10 cellular contexts compared by ENCODE assay signal in genomic region chr5:95392593-95393182, GRCh38. TPM values are rescaled to one million over a fixed set of nuclear protein-coding genes. Genes with fewer than 3 reads are reported as not detected.
DNase-seq lines count a peak whose midpoint lies in the region; ATAC-seq lines count a peak whose summit lies in the region.
"Had no signal": no experiment of that assay in that cellular context is flagged by ENCODE, and none has a peak within 500 bp of the region (broad histone marks: within the 10 kb centered on the region; RNA-seq: fewer than 3 reads in every experiment).

No MANE protein-coding gene starts in this region.

- peaks cover 8 to 29% (median 11%) of the 10 kb centered on the region in 5 donors for H3K27me3 Mint-ChIP-seq in naive thymus-derived CD4-positive, alpha-beta T cell

- intact Hi-C loops in naive thymus-derived CD4-positive, alpha-beta T cell (cut with micrococcal nuclease), result no loop called here

- H2AFZ ChIP-seq in neuron (ENCODE audit: low read depth, low read length), result no peak overlapping the region

- peaks cover 0 to 1% (median 0%) of the 10 kb centered on the region in 5 donors for H3K36me3 Mint-ChIP-seq in naive thymus-derived CD4-positive, alpha-beta T cell

- no peaks in the 10 kb centered on the region for H3K9me3 ChIP-seq in neuron (ENCODE audit: low read length)
- H3K9me3 ChIP-seq in naive thymus-derived CD4-positive, alpha-beta T cell (ENCODE audit: control insufficient read depth in 2 of 3, low read length in 3 of 3), result no peaks in the 10 kb centered on the region
- H3K9me3 ChIP-seq: thoracic aorta had no signal

- no peak overlapping the region for H3K4me3 Mint-ChIP-seq in naive thymus-derived CD4-positive, alpha-beta T cell
- H3K4me3 Mint-ChIP-seq: activated T-cell treated with anti-CD3 and anti-CD28 coated beads, Interleukin-2, amount 50 U/mL, for 24 hours had no signal

- H3K4me3 ChIP-seq in H7 (ENCODE audit: insufficient read depth, low read depth, low read length) (no peak overlapping the region), neuron (ENCODE audit: low read length) (peak overlapping the region; percentile 6)
- H3K4me3 ChIP-seq in naive thymus-derived CD4-positive, alpha-beta T cell (ENCODE audit: low read length), result no peak overlapping the region
- H3K4me3 ChIP-seq: thoracic aorta had no signal

- CTCF ChIA-PET in naive thymus-derived CD4-positive, alpha-beta T cell (lab: Charles Lee), result no interaction called here

- no peak overlapping the region for H3K27ac ChIP-seq in naive thymus-derived CD4-positive, alpha-beta T cell (ENCODE audit: low read depth, low read length)
- H3K27ac ChIP-seq: thoracic aorta had no signal

- no peaks in the 10 kb centered on the region for H3K4me1 Mint-ChIP-seq in naive thymus-derived CD4-positive, alpha-beta T cell

- H3K27me3 ChIP-seq in H7 (ENCODE audit: control insufficient read depth, insufficient read depth, low read length) (no peaks in the 10 kb centered on the region), neuron (ENCODE audit: insufficient read depth, low read length) (no peaks in the 10 kb centered on the region)
- H3K27me3 ChIP-seq in naive thymus-derived CD4-positive, alpha-beta T cell (ENCODE audit: control insufficient read depth in 2 of 2, insufficient read depth in 2 of 2, low read length in 2 of 2), result no peaks in the 10 kb centered on the region

- H3K27ac Mint-ChIP-seq in naive thymus-derived CD4-positive, alpha-beta T cell, result no peak overlapping the region
- H3K27ac Mint-ChIP-seq: activated T-cell treated with anti-CD3 and anti-CD28 coated beads, Interleukin-2, amount 50 U/mL, for 24 hours had no signal

- H3K9me3 Mint-ChIP-seq in naive thymus-derived CD4-positive, alpha-beta T cell, result peaks cover 0 to 11% (median 3%) of the 10 kb centered on the region in 11 donors
- H3K9me3 Mint-ChIP-seq: activated T-cell treated with anti-CD3 and anti-CD28 coated beads, Interleukin-2, amount 50 U/mL, for 24 hours had no signal

- ATAC-seq in naive thymus-derived CD4-positive, alpha-beta T cell, result no peak

- peaks cover 5% of the 10 kb centered on the region for H3K4me1 ChIP-seq in neuron (ENCODE audit: insufficient read depth, low read length)
- H3K4me1 ChIP-seq in naive thymus-derived CD4-positive, alpha-beta T cell (ENCODE audit: control insufficient read depth in 2 of 2, insufficient read depth in 2 of 2, low read length in 2 of 2), result no peaks in the 10 kb centered on the region

- peak; percentile 22 for DNase-seq in H7
- DNase-seq in NCI-H345 (lab: John Stamatoyannopoulos, UW), result peak; percentile 29
- DNase-seq in dermis blood vessel endothelial cell, result peak; percentile 89
- no peak for DNase-seq in stimulated activated naive CD4-positive, alpha-beta T cell treated with Interleukin-2 at 50 U/mL for 16 hours (lab: John Stamatoyannopoulos, UW)
- no peak for DNase-seq in HK-2 (ENCODE audit: unreplicated experiment)
- no peak for DNase-seq in naive thymus-derived CD4-positive, alpha-beta T cell
- DNase-seq in activated gamma-delta T cell (lab: John Stamatoyannopoulos, UW), result no peak
- DNase-seq: activated T-cell treated with anti-CD3 and anti-CD28 coated beads, Interleukin-2, amount 50 U/mL, for 24 hours had no signal

- POLR2A ChIA-PET in naive thymus-derived CD4-positive, alpha-beta T cell (lab: Charles Lee), result no interaction called here

- no peaks in the 10 kb centered on the region for H3K36me3 ChIP-seq in H7 (replicated peaks; ENCODE audit: control insufficient read depth, insufficient read depth, low read length)
- H3K36me3 ChIP-seq in neuron (ENCODE audit: insufficient read depth, low read length), result no peaks in the 10 kb centered on the region
- H3K36me3 ChIP-seq in naive thymus-derived CD4-positive, alpha-beta T cell (ENCODE audit: control insufficient read depth in 2 of 3, insufficient read depth in 3 of 3, low read length in 3 of 3), result no peaks in the 10 kb centered on the region
- H3K36me3 ChIP-seq: thoracic aorta had no signal

RNA-seq across cellular contexts. Expression of gene FAM81B, which starts 1.5 kb away (rescaled TPM):
- not detected in 2 replicates for total RNA-seq in H7 (2014; rRNA removed; shearing (Covaris generic))
- total RNA-seq in dermis blood vessel endothelial cell, result not detected in 2 replicates
- not detected for total RNA-seq in naive thymus-derived CD4-positive, alpha-beta T cell
- polyA plus RNA-seq in naive thymus-derived CD4-positive, alpha-beta T cell, result not detected
- total RNA-seq: thoracic aorta had no signal

Comparison
In these comparisons a context has a peak if more than half of its experiments do, and no peak if none do; other contexts are left out.
1. DNase-seq: peak in H7 (single experiment), NCI-H345 (single experiment) and dermis blood vessel endothelial cell (single experiment); none in stimulated activated naive CD4-positive, alpha-beta T cell treated with Interleukin-2 at 50 U/mL for 16 hours (single experiment), HK-2 (single experiment), naive thymus-derived CD4-positive, alpha-beta T cell (0 of 9) and activated gamma-delta T cell (single experiment).